Comparison of ENCODE assay signal across 18 cellular contexts in genomic region chr9:130996672-130997394, GRCh38. TPM values are rescaled to one million over a fixed set of nuclear protein-coding genes. Genes with fewer than 3 reads are reported as not detected.
"Had no signal": no experiment of that assay in that cellular context is flagged by ENCODE, and none has a peak within 500 bp of the region (broad histone marks: within the 10 kb centered on the region; RNA-seq: fewer than 3 reads in every experiment).

No MANE protein-coding gene starts in this region.

- H3K4me3 Mint-ChIP-seq: dendritic cell treated with granulocyte-macrophage colony-stimulating factor and Interleukin-4, amounts not matched to agents 40 ng/mL and 50 ng/mL, for 4 days; endodermal cell; naive B cell; nephron; type B pancreatic cell had no signal

- H3K79me2 ChIP-seq: hepatocyte had no signal

- ATAC-seq: foreskin keratinocyte, left colon, left ventricle myocardium superior had no signal

- DNase-seq: endodermal cell; foreskin keratinocyte; head of caudate nucleus; left colon; left ventricle myocardium superior; mesendoderm; naive B cell; stimulated activated CD4-positive, alpha-beta T cell treated with anti-CD3 and anti-CD28 coated beads, Interleukin-2, amount 100 ng/mL, for 48 hours; stimulated activated naive CD4-positive, alpha-beta T cell treated with Interleukin-2 at 50 U/mL for 16 hours had no signal

- H3K4me1 ChIP-seq: foreskin keratinocyte had no signal

- FAIRE-seq: colon, endothelial cell of umbilical vein had no signal

- H3K9me3 ChIP-seq: neutrophil had no signal

- H3K36me3 ChIP-seq: neutrophil had no signal

- H3K27ac ChIP-seq: foreskin keratinocyte, hepatocyte, neutrophil had no signal

- H3K4me3 ChIP-seq: hepatocyte, lung, smooth muscle cell had no signal

- H3K4me2 ChIP-seq: hepatocyte, smooth muscle cell had no signal

- H3K27ac Mint-ChIP-seq: dendritic cell treated with granulocyte-macrophage colony-stimulating factor and Interleukin-4, amounts not matched to agents 40 ng/mL and 50 ng/mL, for 4 days; endodermal cell; nephron; type B pancreatic cell had no signal

- H3K36me3 Mint-ChIP-seq: naive B cell, type B pancreatic cell had no signal

- H2AFZ ChIP-seq: hepatocyte had no signal

- H3K9me3 Mint-ChIP-seq: dendritic cell treated with granulocyte-macrophage colony-stimulating factor and Interleukin-4, amounts not matched to agents 40 ng/mL and 50 ng/mL, for 4 days; endodermal cell; naive B cell; nephron; type B pancreatic cell had no signal

RNA-seq across cellular contexts. Expression of gene LAMC3, which starts 12.1 kb away (rescaled TPM):
- total RNA-seq: foreskin keratinocyte had no signal
- polyA plus RNA-seq: foreskin keratinocyte had no signal

RNA-seq across cellular contexts. Expression of gene FIBCD1, which starts 57.8 kb away (rescaled TPM):
- total RNA-seq: endothelial cell of umbilical vein had no signal
- polyA plus RNA-seq: hepatocyte had no signal
